ENCODE assay signal across 1 cellular context in the genomic region with DNA sequence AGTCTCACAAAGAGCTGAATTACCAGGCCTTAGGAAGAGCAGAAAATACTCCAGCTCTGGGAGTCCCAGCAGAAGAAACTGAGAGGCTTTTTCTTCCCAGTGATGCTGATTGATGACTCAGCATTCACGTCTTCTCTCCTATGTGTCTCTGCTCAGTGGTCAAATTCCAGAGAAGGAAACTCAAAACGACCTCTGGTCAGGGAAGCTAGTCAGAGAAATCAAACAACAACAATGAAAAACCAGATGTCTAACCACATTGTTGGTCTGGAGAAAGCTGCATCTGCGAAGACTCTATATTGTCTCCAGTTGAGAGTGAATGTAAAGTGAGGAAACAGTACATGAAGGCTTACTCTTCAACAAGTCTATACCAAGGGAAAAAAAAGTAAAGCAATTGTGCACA.
TF ChIP-seq lines count a peak whose summit lies in the region.

No MANE protein-coding gene starts in this region.

TF ChIP-seq in K562, 482 proteins besides CTCF, POLR2A, EP300 and RAD21 (continued from another document):
- TF ChIP-seq MAFG (tag; conservative IDR thresholded peaks at IDR 0.05) (peak; percentile 98), NFYB (IDR thresholded peaks at IDR 0.05; ENCODE audit: extremely low read depth, insufficient read length) (no peak), ZNF316 (IDR thresholded peaks at IDR 0.05) (peak; percentile 98), MAFF (IDR thresholded peaks at IDR 0.05; ENCODE audit: low read length) (peak; percentile 97), MAFK (IDR thresholded peaks at IDR 0.05; ENCODE audit: low read length) (peak; percentile 98)
- TF ChIP-seq, protein P1, sequence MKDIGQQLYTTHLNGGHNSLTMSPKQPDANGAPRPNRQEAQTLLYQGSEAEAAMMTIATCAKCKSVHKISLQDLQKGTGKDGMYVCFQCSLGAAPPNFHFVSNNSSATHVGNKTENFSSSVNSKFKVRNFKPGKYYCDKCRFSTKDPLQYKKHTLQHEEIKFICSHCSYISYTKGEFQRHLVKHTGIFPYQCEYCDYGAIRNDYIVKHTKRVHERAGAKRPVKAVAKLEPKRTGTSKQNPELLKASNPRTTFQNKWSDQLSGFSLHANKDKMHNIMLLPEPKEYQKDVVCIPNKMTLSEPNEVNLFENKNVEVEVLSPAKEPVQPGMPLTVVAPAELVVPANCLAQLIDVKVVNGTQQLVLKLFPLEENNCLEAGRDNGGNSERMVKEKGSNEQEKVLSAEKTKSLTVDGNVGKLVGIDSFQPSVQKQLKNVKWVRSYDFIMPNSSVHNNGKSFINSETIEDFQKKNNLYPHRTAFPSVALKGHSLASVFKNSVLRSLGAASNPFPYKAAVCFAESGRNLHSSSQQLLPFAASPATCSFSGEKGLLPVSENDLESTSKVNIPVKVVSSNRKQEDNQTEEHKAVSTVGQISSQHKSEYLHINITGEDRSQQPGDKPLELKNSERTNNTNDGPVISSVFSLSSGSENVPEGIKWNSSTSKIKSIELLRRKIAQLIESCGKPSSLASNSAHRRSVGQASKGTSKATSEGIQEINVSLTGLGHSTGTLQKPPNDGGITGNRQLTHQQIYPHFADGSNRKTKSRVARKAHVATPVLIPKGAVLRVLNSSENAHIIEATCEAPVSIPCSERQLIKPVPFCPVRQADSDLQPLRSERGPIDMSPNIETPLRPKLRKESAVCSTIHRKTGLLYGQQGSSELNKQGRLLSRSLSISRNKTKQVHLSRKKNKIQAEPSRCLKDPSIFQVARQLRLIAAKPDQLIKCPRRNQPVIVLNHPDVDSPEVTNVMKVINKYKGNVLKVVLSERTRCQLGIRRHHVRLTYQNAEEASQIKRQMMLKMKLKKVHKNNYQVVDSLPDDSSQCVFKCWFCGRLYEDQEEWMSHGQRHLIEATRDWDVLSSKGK (CRISPR knock-in tag; IDR thresholded peaks at IDR 0.05): no peak
